ENCODE assay signal across 8 cellular contexts in the genomic region with DNA sequence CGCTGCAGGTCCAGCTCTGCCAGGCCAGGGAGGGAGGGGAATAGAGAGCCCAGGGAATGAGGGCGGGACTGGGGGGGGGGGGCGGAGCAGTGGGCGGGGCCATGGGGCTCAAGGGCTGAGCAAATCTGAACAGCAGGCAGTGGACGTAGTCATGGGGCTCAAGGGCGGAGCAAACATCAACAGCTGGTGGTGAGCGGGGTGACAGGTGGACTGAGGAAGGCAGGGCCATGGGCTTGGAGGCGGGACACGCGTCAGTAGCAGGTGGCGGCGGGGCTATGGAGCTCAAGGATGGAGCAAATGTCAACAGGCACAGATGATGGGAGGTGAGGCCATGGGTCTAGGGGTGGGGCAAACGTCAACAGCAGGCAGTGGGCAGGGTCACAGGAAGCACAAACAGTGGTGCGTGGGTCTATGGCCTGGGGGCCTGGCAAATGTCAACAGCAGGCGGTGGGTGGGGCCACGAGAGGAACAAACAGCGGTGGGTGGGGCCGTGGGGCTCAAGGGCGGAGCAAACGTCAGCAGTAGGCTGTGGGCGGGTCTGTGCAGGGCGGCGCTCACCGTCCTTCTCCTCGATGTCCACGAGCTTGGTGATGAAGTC. TPM values are rescaled to one million over a fixed set of nuclear protein-coding genes. Genes with fewer than 3 reads are reported as not detected.
DNase-seq lines count a peak whose midpoint lies in the region; ATAC-seq and TF ChIP-seq lines count a peak whose summit lies in the region.
"Not testable (repeated sequence)": the region's sequence is repeated elsewhere in the genome, so short reads cannot be mapped to it uniquely, and the experiment has no call there.

No MANE protein-coding gene starts in this region.

- not testable (repeated sequence) for H3K27me3 Mint-ChIP-seq in T-helper 17 cell; activated naive CD8-positive, alpha-beta T cell treated with anti-CD3 and anti-CD28 coated beads, Interleukin-2, amount 10 ng/mL, durations not matched to agents 7 days and 5 days; osteocyte (ENCODE audit: unreplicated experiment)

- H3K36me3 Mint-ChIP-seq in T-helper 17 cell (ENCODE audit: low read depth); activated naive CD8-positive, alpha-beta T cell treated with anti-CD3 and anti-CD28 coated beads, Interleukin-2, amount 10 ng/mL, durations not matched to agents 7 days and 5 days; osteocyte (ENCODE audit: unreplicated experiment): not testable (repeated sequence)

- H3K4me3 Mint-ChIP-seq in T-helper 17 cell = peak overlapping the region; percentile 67
- peak overlapping the region; percentile 51 for H3K4me3 Mint-ChIP-seq in activated naive CD8-positive, alpha-beta T cell treated with anti-CD3 and anti-CD28 coated beads, Interleukin-2, amount 10 ng/mL, durations not matched to agents 7 days and 5 days
- H3K4me3 Mint-ChIP-seq in osteocyte (ENCODE audit: unreplicated experiment) = peak overlapping the region; percentile 60

- POLR2A ChIA-PET in activated naive CD8-positive, alpha-beta T cell treated with anti-CD3 and anti-CD28 coated beads, Interleukin-2, amount 10 ng/mL, durations not matched to agents 7 days and 5 days (lab: Charles Lee) = not testable (repeated sequence)

- H3K27ac ChIP-seq in substantia nigra (ENCODE audit: low read depth, low read length, poor library complexity, severe bottlenecking) = peak overlapping the region; percentile 82

- not testable (repeated sequence) for H3K9me3 ChIP-seq in T-helper 17 cell (ENCODE audit: control insufficient read depth, low read length, poor library complexity, severe bottlenecking)

- DNase-seq in GM04504 (ENCODE audit: low read depth) (peak; percentile 8), NCI-H1417 treated with DMSO at 0.1 percent for 48 hours (lab: John Stamatoyannopoulos, UW) (peak; percentile 86), T-helper 17 cell (peak; percentile 73 to 80 (median 73)), head of caudate nucleus (peak; percentile 79 to 96 (median 89)), substantia nigra (lab: John Stamatoyannopoulos, UW) (peak; percentile 42 to 91 (median 78))
- DNase-seq in activated naive CD8-positive, alpha-beta T cell treated with anti-CD3 and anti-CD28 coated beads, Interleukin-2, amount 10 ng/mL, durations not matched to agents 7 days and 5 days = peak; percentile 87
- not testable (repeated sequence) for DNase-seq in osteocyte (ENCODE audit: extremely low spot score, unreplicated experiment)

- not testable (repeated sequence) for TF ChIP-seq CTCF in osteocyte (IDR thresholded peaks at IDR 0.05)

- not testable (repeated sequence) for H3K27ac Mint-ChIP-seq in T-helper 17 cell; osteocyte (ENCODE audit: unreplicated experiment)
- H3K27ac Mint-ChIP-seq in activated naive CD8-positive, alpha-beta T cell treated with anti-CD3 and anti-CD28 coated beads, Interleukin-2, amount 10 ng/mL, durations not matched to agents 7 days and 5 days = peak overlapping the region; percentile 84

- ATAC-seq in HG02623 (IDR thresholded peaks at IDR 0.05; ENCODE audit: unreplicated experiment) = peak; percentile 69
- peak; percentile 75 for ATAC-seq in T-helper 17 cell
- peak; percentile 62 for ATAC-seq in activated naive CD8-positive, alpha-beta T cell treated with anti-CD3 and anti-CD28 coated beads, Interleukin-2, amount 10 ng/mL, durations not matched to agents 7 days and 5 days (ENCODE audit: low read depth)

- intact Hi-C loops in head of caudate nucleus (cut with DNase I) = not testable (repeated sequence)

- H3K9me3 Mint-ChIP-seq in activated naive CD8-positive, alpha-beta T cell treated with anti-CD3 and anti-CD28 coated beads, Interleukin-2, amount 10 ng/mL, durations not matched to agents 7 days and 5 days; osteocyte (ENCODE audit: unreplicated experiment): not testable (repeated sequence)

- peaks cover 13% of the 10 kb centered on the region for H3K4me1 Mint-ChIP-seq in T-helper 17 cell
- H3K4me1 Mint-ChIP-seq in activated naive CD8-positive, alpha-beta T cell treated with anti-CD3 and anti-CD28 coated beads, Interleukin-2, amount 10 ng/mL, durations not matched to agents 7 days and 5 days = peaks cover 12% of the 10 kb centered on the region
- not testable (repeated sequence) for H3K4me1 Mint-ChIP-seq in osteocyte (ENCODE audit: unreplicated experiment)

RNA-seq across cellular contexts. Expression of a gene that starts 5.4 kb away (rescaled TPM):
- 100 to 1,000 TPM in 1 of 2 donors, 10 to 100 TPM in 1; 91.1 to 104 TPM for total RNA-seq in T-helper 17 cell
- total RNA-seq in activated naive CD8-positive, alpha-beta T cell treated with anti-CD3 and anti-CD28 coated beads, Interleukin-2, amount 10 ng/mL, durations not matched to agents 7 days and 5 days = 100 to 1,000 TPM; 152 to 157 TPM
- 94.5 and 106 TPM in 2 replicates for total RNA-seq in osteocyte

RNA-seq across cellular contexts. Expression of a gene that starts 26.3 kb away (rescaled TPM):
- under 1 TPM in 1 of 2 donors, not detected in 1; 0.92 TPM for total RNA-seq in T-helper 17 cell
- total RNA-seq in activated naive CD8-positive, alpha-beta T cell treated with anti-CD3 and anti-CD28 coated beads, Interleukin-2, amount 10 ng/mL, durations not matched to agents 7 days and 5 days = 1 to 10 TPM in 1 of 2 experiments, under 1 TPM in 1; 0.74 to 2.1 TPM
- total RNA-seq in osteocyte = 0.97 TPM in 1 of 2 replicates, not detected in the other

RNA-seq across cellular contexts. Expression of a gene that starts 41.4 kb away (rescaled TPM):
- total RNA-seq in T-helper 17 cell (under 1 TPM in 1 of 2 donors, not detected in 1; 0.18 TPM), osteocyte (not detected in 2 replicates)
- under 1 TPM in 1 of 2 experiments, not detected in 1; 0.11 TPM for total RNA-seq in activated naive CD8-positive, alpha-beta T cell treated with anti-CD3 and anti-CD28 coated beads, Interleukin-2, amount 10 ng/mL, durations not matched to agents 7 days and 5 days

RNA-seq across cellular contexts. Expression of a gene that starts 43.3 kb away (rescaled TPM):
- total RNA-seq in T-helper 17 cell (10 to 100 TPM; 27.2 to 29.7 TPM), osteocyte (29.3 and 31.9 TPM in 2 replicates)
- 10 to 100 TPM; 51.0 to 54.5 TPM for total RNA-seq in activated naive CD8-positive, alpha-beta T cell treated with anti-CD3 and anti-CD28 coated beads, Interleukin-2, amount 10 ng/mL, durations not matched to agents 7 days and 5 days
